Comparison of ENCODE assay signal across 1 cellular context in the genomic region with DNA sequence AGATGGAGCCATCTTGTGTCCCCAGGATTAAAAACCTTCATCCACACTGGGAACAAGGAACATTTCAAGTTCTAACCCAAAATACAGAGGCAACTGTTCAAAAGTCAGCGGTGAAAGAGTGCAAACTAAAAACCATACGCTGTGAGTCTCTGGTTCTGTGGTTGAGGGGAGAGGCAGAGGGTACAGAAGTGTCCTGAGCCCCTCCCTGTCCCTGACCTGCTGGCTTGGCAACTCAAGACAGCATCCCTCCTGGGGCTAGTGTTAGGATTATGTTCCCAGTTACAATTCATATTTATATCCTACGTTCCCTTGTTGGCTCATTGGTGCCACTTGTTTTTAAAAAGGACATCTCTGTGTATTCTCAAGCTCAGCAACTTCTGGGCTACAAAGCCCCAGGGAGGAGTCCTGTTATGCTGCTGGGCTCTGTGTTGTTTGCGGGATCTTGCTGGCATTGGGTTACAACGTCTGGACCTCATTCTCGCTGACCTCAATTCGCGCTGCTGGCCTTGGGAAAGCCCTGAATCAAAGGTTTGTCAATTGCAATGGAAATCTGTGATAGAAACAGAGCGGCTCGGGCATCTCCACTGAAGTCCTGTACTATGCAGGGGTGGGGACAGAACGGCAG.
TF ChIP-seq lines count a peak whose summit lies in the region.

No MANE protein-coding gene starts in this region.

TF ChIP-seq in WTC11, 78 proteins besides CTCF, POLR2A, EP300 and RAD21 (continued from another document):
- TF ChIP-seq, protein P1, sequence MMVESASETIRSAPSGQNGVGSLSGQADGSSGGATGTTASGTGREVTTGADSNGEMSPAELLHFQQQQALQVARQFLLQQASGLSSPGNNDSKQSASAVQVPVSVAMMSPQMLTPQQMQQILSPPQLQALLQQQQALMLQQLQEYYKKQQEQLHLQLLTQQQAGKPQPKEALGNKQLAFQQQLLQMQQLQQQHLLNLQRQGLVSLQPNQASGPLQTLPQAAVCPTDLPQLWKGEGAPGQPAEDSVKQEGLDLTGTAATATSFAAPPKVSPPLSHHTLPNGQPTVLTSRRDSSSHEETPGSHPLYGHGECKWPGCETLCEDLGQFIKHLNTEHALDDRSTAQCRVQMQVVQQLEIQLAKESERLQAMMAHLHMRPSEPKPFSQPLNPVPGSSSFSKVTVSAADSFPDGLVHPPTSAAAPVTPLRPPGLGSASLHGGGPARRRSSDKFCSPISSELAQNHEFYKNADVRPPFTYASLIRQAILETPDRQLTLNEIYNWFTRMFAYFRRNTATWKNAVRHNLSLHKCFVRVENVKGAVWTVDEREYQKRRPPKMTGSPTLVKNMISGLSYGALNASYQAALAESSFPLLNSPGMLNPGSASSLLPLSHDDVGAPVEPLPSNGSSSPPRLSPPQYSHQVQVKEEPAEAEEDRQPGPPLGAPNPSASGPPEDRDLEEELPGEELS (CRISPR knock-in tag; IDR thresholded peaks at IDR 0.05) = no peak
- TF ChIP-seq RELA (CRISPR knock-in tag; IDR thresholded peaks at IDR 0.05; ENCODE audit: borderline replicate concordance) (no peak), FOXP1 (CRISPR knock-in tag; IDR thresholded peaks at IDR 0.05; ENCODE audit: borderline replicate concordance) (no peak), HMGA2 (CRISPR knock-in tag; IDR thresholded peaks at IDR 0.05) (no peak), ZNF317 (CRISPR knock-in tag; IDR thresholded peaks at IDR 0.05; ENCODE audit: borderline replicate concordance, low read depth) (no peak), MYBL2 (CRISPR knock-in tag; IDR thresholded peaks at IDR 0.05) (no peak), ELF4 (CRISPR knock-in tag; IDR thresholded peaks at IDR 0.05; ENCODE audit: low read depth) (no peak), NR1H2 (CRISPR knock-in tag; IDR thresholded peaks at IDR 0.05) (no peak), GTF2I (CRISPR knock-in tag; conservative IDR thresholded peaks at IDR 0.05) (no peak), ZNF416 (CRISPR knock-in tag; IDR thresholded peaks at IDR 0.05) (no peak), CREB1 (CRISPR knock-in tag; IDR thresholded peaks at IDR 0.05) (no peak), ZNF671 (CRISPR knock-in tag; IDR thresholded peaks at IDR 0.05) (no peak), SMAD3 (CRISPR knock-in tag; IDR thresholded peaks at IDR 0.05; ENCODE audit: borderline replicate concordance) (no peak), RORB (CRISPR knock-in tag; IDR thresholded peaks at IDR 0.05) (no peak)
- TF ChIP-seq, protein P2, sequence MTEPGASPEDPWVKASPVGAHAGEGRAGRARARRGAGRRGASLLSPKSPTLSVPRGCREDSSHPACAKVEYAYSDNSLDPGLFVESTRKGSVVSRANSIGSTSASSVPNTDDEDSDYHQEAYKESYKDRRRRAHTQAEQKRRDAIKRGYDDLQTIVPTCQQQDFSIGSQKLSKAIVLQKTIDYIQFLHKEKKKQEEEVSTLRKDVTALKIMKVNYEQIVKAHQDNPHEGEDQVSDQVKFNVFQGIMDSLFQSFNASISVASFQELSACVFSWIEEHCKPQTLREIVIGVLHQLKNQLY (CRISPR knock-in tag; IDR thresholded peaks at IDR 0.05) = no peak
- TF ChIP-seq, protein P3, sequence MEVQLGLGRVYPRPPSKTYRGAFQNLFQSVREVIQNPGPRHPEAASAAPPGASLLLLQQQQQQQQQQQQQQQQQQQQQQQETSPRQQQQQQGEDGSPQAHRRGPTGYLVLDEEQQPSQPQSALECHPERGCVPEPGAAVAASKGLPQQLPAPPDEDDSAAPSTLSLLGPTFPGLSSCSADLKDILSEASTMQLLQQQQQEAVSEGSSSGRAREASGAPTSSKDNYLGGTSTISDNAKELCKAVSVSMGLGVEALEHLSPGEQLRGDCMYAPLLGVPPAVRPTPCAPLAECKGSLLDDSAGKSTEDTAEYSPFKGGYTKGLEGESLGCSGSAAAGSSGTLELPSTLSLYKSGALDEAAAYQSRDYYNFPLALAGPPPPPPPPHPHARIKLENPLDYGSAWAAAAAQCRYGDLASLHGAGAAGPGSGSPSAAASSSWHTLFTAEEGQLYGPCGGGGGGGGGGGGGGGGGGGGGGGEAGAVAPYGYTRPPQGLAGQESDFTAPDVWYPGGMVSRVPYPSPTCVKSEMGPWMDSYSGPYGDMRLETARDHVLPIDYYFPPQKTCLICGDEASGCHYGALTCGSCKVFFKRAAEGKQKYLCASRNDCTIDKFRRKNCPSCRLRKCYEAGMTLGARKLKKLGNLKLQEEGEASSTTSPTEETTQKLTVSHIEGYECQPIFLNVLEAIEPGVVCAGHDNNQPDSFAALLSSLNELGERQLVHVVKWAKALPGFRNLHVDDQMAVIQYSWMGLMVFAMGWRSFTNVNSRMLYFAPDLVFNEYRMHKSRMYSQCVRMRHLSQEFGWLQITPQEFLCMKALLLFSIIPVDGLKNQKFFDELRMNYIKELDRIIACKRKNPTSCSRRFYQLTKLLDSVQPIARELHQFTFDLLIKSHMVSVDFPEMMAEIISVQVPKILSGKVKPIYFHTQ (CRISPR knock-in tag; IDR thresholded peaks at IDR 0.05) = no peak
- TF ChIP-seq, protein P4, sequence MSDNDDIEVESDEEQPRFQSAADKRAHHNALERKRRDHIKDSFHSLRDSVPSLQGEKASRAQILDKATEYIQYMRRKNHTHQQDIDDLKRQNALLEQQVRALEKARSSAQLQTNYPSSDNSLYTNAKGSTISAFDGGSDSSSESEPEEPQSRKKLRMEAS (CRISPR knock-in tag; IDR thresholded peaks at IDR 0.05) = no peak
- TF ChIP-seq, protein P5, sequence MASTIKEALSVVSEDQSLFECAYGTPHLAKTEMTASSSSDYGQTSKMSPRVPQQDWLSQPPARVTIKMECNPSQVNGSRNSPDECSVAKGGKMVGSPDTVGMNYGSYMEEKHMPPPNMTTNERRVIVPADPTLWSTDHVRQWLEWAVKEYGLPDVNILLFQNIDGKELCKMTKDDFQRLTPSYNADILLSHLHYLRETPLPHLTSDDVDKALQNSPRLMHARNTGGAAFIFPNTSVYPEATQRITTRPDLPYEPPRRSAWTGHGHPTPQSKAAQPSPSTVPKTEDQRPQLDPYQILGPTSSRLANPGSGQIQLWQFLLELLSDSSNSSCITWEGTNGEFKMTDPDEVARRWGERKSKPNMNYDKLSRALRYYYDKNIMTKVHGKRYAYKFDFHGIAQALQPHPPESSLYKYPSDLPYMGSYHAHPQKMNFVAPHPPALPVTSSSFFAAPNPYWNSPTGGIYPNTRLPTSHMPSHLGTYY (CRISPR knock-in tag; IDR thresholded peaks at IDR 0.05) = no peak
- TF ChIP-seq, protein P6, sequence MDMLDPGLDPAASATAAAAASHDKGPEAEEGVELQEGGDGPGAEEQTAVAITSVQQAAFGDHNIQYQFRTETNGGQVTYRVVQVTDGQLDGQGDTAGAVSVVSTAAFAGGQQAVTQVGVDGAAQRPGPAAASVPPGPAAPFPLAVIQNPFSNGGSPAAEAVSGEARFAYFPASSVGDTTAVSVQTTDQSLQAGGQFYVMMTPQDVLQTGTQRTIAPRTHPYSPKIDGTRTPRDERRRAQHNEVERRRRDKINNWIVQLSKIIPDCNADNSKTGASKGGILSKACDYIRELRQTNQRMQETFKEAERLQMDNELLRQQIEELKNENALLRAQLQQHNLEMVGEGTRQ (CRISPR knock-in tag; IDR thresholded peaks at IDR 0.05) = no peak
